Comparison of ENCODE assay signal across 1 cellular context in genomic region chr12:53097564-53098353, GRCh38.
TF ChIP-seq lines count a peak whose summit lies in the region.

IGFBP6 (plus strand) TSS chr12:53097667; CDS start chr12:53097718, 51 bp downstream.

TF ChIP-seq in GM12878, 131 proteins besides CTCF, POLR2A, EP300 and RAD21 (continued from another document):
- no peak for TF ChIP-seq E2F8 (IDR thresholded peaks at IDR 0.05; ENCODE audit: low read depth, partially characterized antibody)
- TF ChIP-seq E4F1 (IDR thresholded peaks at IDR 0.05; ENCODE audit: borderline replicate concordance, partially characterized antibody): no peak
- TF ChIP-seq ATF3 (IDR thresholded peaks at IDR 0.05; ENCODE audit: borderline replicate concordance, extremely low read depth, low read depth, low read length): no peak
- 0 out of 2 replicates have a peak, but pooled peaks have one; percentile 40 for TF ChIP-seq RB1 (IDR thresholded peaks at IDR 0.05; ENCODE audit: borderline replicate concordance)
- no peak for TF ChIP-seq ETV6 (conservative IDR thresholded peaks at IDR 0.05 in 1 of 2, IDR thresholded peaks at IDR 0.05 in 1 of 2; ENCODE audit: borderline replicate concordance in 1 of 2, low read depth in 1 of 2)
- TF ChIP-seq ESRRA (IDR thresholded peaks at IDR 0.05; ENCODE audit: low read length): no peak
- TF ChIP-seq DPF2 (IDR thresholded peaks at IDR 0.05): 0 out of 2 replicates have a peak, but pooled peaks have one; percentile 54
- TF ChIP-seq CEBPB (IDR thresholded peaks at IDR 0.05; ENCODE audit: borderline replicate concordance in 1 of 2, low read depth in 2 of 2, low read length in 2 of 2): no peak
- no peak for TF ChIP-seq ATF2 (IDR thresholded peaks at IDR 0.05; ENCODE audit: low read length)
- no peak for TF ChIP-seq SUPT20H (IDR thresholded peaks at IDR 0.05; ENCODE audit: borderline replicate concordance, control insufficient read depth, low read depth, low read length)
- TF ChIP-seq ATF7 (IDR thresholded peaks at IDR 0.05; ENCODE audit: low read depth): no peak
- 0 out of 2 replicates have a peak, but pooled peaks have one; percentile 42 for TF ChIP-seq ZNF217 (IDR thresholded peaks at IDR 0.05)
- TF ChIP-seq RUNX3 (IDR thresholded peaks at IDR 0.05; ENCODE audit: low read length): no peak
- TF ChIP-seq IKZF1 (conservative IDR thresholded peaks at IDR 0.05): peak; percentile 10
- no peak for TF ChIP-seq BMI1 (IDR thresholded peaks at IDR 0.05; ENCODE audit: borderline replicate concordance)
- peak; percentile 70 for TF ChIP-seq LARP7 (IDR thresholded peaks at IDR 0.05)
- TF ChIP-seq KAT2A (conservative IDR thresholded peaks at IDR 0.05; ENCODE audit: control insufficient read depth, low read depth, low read length): no peak
- TF ChIP-seq STAT1 (conservative IDR thresholded peaks at IDR 0.05): no peak
- TF ChIP-seq NR2F1 (conservative IDR thresholded peaks at IDR 0.05): 0 out of 2 replicates have a peak, but pooled peaks have one; percentile 28
- peak; percentile 60 for TF ChIP-seq ZNF687 (IDR thresholded peaks at IDR 0.05)
- no peak for TF ChIP-seq SIX5 (IDR thresholded peaks at IDR 0.05; ENCODE audit: low read depth, low read length, severe bottlenecking)
- no peak for TF ChIP-seq ZBTB33 (IDR thresholded peaks at IDR 0.05)
- TF ChIP-seq JUNB (IDR thresholded peaks at IDR 0.05): no peak
- peak; percentile 87 for TF ChIP-seq GATAD2B (conservative IDR thresholded peaks at IDR 0.05; ENCODE audit: low read depth)
- no peak for TF ChIP-seq ZBTB4 (CRISPR knock-in tag; IDR thresholded peaks at IDR 0.05)
- TF ChIP-seq NBN (IDR thresholded peaks at IDR 0.05): no peak
- TF ChIP-seq BACH1 (IDR thresholded peaks at IDR 0.05; ENCODE audit: borderline replicate concordance): no peak
- TF ChIP-seq YBX1 (IDR thresholded peaks at IDR 0.05): no peak
- no peak for TF ChIP-seq IRF5 (IDR thresholded peaks at IDR 0.05; ENCODE audit: borderline replicate concordance)
- no peak for TF ChIP-seq CREB1 (IDR thresholded peaks at IDR 0.05; ENCODE audit: low read depth)
- TF ChIP-seq KDM1A (IDR thresholded peaks at IDR 0.05; ENCODE audit: borderline replicate concordance): no peak
